In the genomic region with DNA sequence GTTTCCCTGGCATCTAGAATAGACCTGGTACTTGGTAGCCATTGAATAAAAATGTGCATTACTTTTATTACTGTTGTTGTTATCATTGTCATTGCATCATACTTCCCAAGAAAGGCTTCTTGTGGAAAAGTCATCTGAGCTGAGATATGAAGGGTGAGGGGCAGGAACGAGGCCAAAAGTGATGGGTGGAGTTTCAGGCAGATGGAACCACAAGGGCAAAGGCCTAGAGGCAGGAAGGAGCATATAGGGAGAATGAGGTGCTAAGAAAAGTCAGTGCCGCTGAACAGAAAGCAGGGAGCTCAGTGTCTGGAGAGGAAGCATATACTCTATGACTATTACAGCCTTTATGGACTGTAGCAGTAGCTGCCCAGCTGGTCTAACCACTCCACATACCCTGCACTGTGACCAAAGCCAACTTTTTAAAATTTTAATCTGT, we compare ENCODE assay signal across 21 cellular contexts.
DNase-seq lines count a peak whose midpoint lies in the region; ATAC-seq and TF ChIP-seq lines count a peak whose summit lies in the region.
"Had no signal": no experiment of that assay in that cellular context is flagged by ENCODE, and none has a peak within 500 bp of the region (broad histone marks: within the 10 kb centered on the region; RNA-seq: fewer than 3 reads in every experiment).

No MANE protein-coding gene starts in this region.

- no TSS peak for BruUV-seq in MCF 10A (replicated peaks; lab: Mats Ljungman, UMichigan)

- H3K27ac ChIP-seq in breast epithelium: peak overlapping the region; percentile 26 to 32
- 0 out of 2 replicates have a peak overlapping the region, but pooled peaks have one; percentile 8 for H3K27ac ChIP-seq in VCaP
- peak overlapping the region in 1 of 4 donors; percentile 36 for H3K27ac ChIP-seq in transverse colon
- H3K27ac ChIP-seq: coronary artery, psoas muscle had no signal

- TF ChIP-seq POLR2A in breast epithelium (IDR thresholded peaks at IDR 0.05): no peak
- no peak for TF ChIP-seq POLR2A in transverse colon (IDR thresholded peaks at IDR 0.05)

- POLR2A ChIA-PET in MCF 10A (lab: Yijun Ruan, JAX): interaction anchor here (0.7 to 1.5 kb wide), 3 partner anchors 12 to 25 kb away, joined by 3 to 6 read pairs (median 4); no protein-coding TSS in a partner anchor

- H3K4me1 ChIP-seq in breast epithelium: no peaks in the 10 kb centered on the region
- H3K4me1 ChIP-seq in transverse colon: peaks cover 0 to 10% (median 0%) of the 10 kb centered on the region in 4 donors
- H3K4me1 ChIP-seq: psoas muscle had no signal

- H3K36me3 ChIP-seq in breast epithelium (no peaks in the 10 kb centered on the region), transverse colon (no peaks in the 10 kb centered on the region)

- intact Hi-C loops in breast epithelium (cut with DNase I; ENCODE audit: low total_unique reads): no loop called here
- intact Hi-C loops in MCF 10A (cut with micrococcal nuclease): no loop called here
- intact Hi-C loops in transverse colon (cut with DNase I; ENCODE audit: low total_unique reads): no loop called here

- DNase-seq in breast epithelium (ENCODE audit: low spot score in 2 of 2) (no peak), MCF 10A (ENCODE audit: unreplicated experiment) (no peak), fibroblast of villous mesenchyme (ENCODE audit: low read depth) (peak; percentile 93), transverse colon (peak; percentile 44), AG08396 (ENCODE audit: low spot score) (no peak)
- DNase-seq: activated CD4-positive, CD25-positive, alpha-beta regulatory T cell treated with anti-CD3 and anti-CD28 coated beads, Interleukin-2, amount 50 U/mL, for 72 hours; activated T-cell treated with anti-CD3 and anti-CD28 coated beads, Interleukin-2, amount 50 U/mL, for 72 hours; AML-193; anterior cingulate cortex; Caco-2; hypothalamus; left ventricle myocardium superior; naive B cell; NCI-H1105; NCI-H82; psoas muscle; stimulated activated naive CD8-positive, alpha-beta T cell treated with anti-CD3 and anti-CD28 coated beads, Interleukin-15, amount 100 ng/mL, for 72 hours had no signal

- 40% methylated on average over 2 of the region's 2 CpGs for WGBS in transverse colon (ENCODE audit: low coverage in 1 of 2), 2 donors

- peaks cover 11% of the 10 kb centered on the region for H3K4me1 Mint-ChIP-seq in MCF 10A (ENCODE audit: insufficient read depth, unreplicated experiment)
- H3K4me1 Mint-ChIP-seq: naive B cell had no signal

- no peak for ATAC-seq in GM18511 (IDR thresholded peaks at IDR 0.05; ENCODE audit: unreplicated experiment)
- no peak for ATAC-seq in HG03139 (IDR thresholded peaks at IDR 0.05; ENCODE audit: unreplicated experiment)
- ATAC-seq: activated T-cell treated with anti-CD3 and anti-CD28 coated beads, Interleukin-2, amount 50 U/mL, for 72 hours; left ventricle myocardium superior; psoas muscle; stimulated activated naive CD8-positive, alpha-beta T cell treated with anti-CD3 and anti-CD28 coated beads, Interleukin-15, amount 100 ng/mL, for 72 hours had no signal

- no peaks in the 10 kb centered on the region for H3K27me3 Mint-ChIP-seq in MCF 10A (ENCODE audit: insufficient read depth, unreplicated experiment)
- H3K27me3 Mint-ChIP-seq: stimulated activated naive CD8-positive, alpha-beta T cell treated with anti-CD3 and anti-CD28 coated beads, Interleukin-15, amount 100 ng/mL, for 72 hours had no signal

- H3K4me3 ChIP-seq in breast epithelium: no peak overlapping the region
- H3K4me3 ChIP-seq in fibroblast of villous mesenchyme (ENCODE audit: low read depth, low read length): no peak overlapping the region
- no peak overlapping the region for H3K4me3 ChIP-seq in transverse colon
- H3K4me3 ChIP-seq: coronary artery, psoas muscle had no signal

- no peak for TF ChIP-seq EP300 in transverse colon (IDR thresholded peaks at IDR 0.05; ENCODE audit: low read depth)

- TF ChIP-seq CTCF in breast epithelium (IDR thresholded peaks at IDR 0.05): no peak
- no peak for TF ChIP-seq CTCF in MCF 10A (IDR thresholded peaks at IDR 0.05; ENCODE audit: unreplicated experiment)
- no peak for TF ChIP-seq CTCF in VCaP (conservative IDR thresholded peaks at IDR 0.05)
- TF ChIP-seq CTCF in fibroblast of villous mesenchyme (IDR thresholded peaks at IDR 0.05; ENCODE audit: insufficient read depth, low read depth, low read length): no peak
- no peak for TF ChIP-seq CTCF in transverse colon (IDR thresholded peaks at IDR 0.05)

- H3K9me3 Mint-ChIP-seq in MCF 10A (ENCODE audit: unreplicated experiment): no peaks in the 10 kb centered on the region
- H3K9me3 Mint-ChIP-seq: activated T-cell treated with anti-CD3 and anti-CD28 coated beads, Interleukin-2, amount 50 U/mL, for 72 hours; naive B cell had no signal

- H3K9me3 ChIP-seq in breast epithelium (no peaks in the 10 kb centered on the region), transverse colon (no peaks in the 10 kb centered on the region)
- H3K9me3 ChIP-seq: Caco-2, psoas muscle had no signal

- in situ Hi-C loops in transverse colon (cut with MboI; ENCODE audit: low pct_ligation_motif_present in 1 of 4, low pct_unique_long_range_greater_than_20kb in 1 of 4, low sequenced_read_pairs in 3 of 4): loop anchor here in 1 of 4 donors (25.0 kb wide), 1 partner anchor 132 kb away; no protein-coding TSS in a partner anchor

- H3K36me3 Mint-ChIP-seq in MCF 10A (ENCODE audit: insufficient read depth, unreplicated experiment): no peaks in the 10 kb centered on the region
- H3K36me3 Mint-ChIP-seq: naive B cell had no signal

- H3K4me3 Mint-ChIP-seq in MCF 10A (ENCODE audit: unreplicated experiment): no peak overlapping the region
- H3K4me3 Mint-ChIP-seq: activated T-cell treated with anti-CD3 and anti-CD28 coated beads, Interleukin-2, amount 50 U/mL, for 72 hours; naive B cell; stimulated activated naive CD8-positive, alpha-beta T cell treated with anti-CD3 and anti-CD28 coated beads, Interleukin-15, amount 100 ng/mL, for 72 hours had no signal

- no peak overlapping the region for H3K27ac Mint-ChIP-seq in MCF 10A (ENCODE audit: low read depth, unreplicated experiment)
- H3K27ac Mint-ChIP-seq: activated T-cell treated with anti-CD3 and anti-CD28 coated beads, Interleukin-2, amount 50 U/mL, for 72 hours; stimulated activated naive CD8-positive, alpha-beta T cell treated with anti-CD3 and anti-CD28 coated beads, Interleukin-15, amount 100 ng/mL, for 72 hours had no signal

- H3K27me3 ChIP-seq in breast epithelium (no peaks in the 10 kb centered on the region), transverse colon (no peaks in the 10 kb centered on the region)

- CTCF ChIA-PET in MCF 10A (lab: Yijun Ruan, JAX): no interaction called here

Comparison
In these comparisons a context has a peak if more than half of its experiments do, and no peak if none do; other contexts are left out.
1. DNase-seq: peak in fibroblast of villous mesenchyme (single experiment) and transverse colon (single experiment); none in breast epithelium (0 of 2), MCF 10A (single experiment) and AG08396 (single experiment).